ENCODE assay signal across 1 cellular context in the genomic region with DNA sequence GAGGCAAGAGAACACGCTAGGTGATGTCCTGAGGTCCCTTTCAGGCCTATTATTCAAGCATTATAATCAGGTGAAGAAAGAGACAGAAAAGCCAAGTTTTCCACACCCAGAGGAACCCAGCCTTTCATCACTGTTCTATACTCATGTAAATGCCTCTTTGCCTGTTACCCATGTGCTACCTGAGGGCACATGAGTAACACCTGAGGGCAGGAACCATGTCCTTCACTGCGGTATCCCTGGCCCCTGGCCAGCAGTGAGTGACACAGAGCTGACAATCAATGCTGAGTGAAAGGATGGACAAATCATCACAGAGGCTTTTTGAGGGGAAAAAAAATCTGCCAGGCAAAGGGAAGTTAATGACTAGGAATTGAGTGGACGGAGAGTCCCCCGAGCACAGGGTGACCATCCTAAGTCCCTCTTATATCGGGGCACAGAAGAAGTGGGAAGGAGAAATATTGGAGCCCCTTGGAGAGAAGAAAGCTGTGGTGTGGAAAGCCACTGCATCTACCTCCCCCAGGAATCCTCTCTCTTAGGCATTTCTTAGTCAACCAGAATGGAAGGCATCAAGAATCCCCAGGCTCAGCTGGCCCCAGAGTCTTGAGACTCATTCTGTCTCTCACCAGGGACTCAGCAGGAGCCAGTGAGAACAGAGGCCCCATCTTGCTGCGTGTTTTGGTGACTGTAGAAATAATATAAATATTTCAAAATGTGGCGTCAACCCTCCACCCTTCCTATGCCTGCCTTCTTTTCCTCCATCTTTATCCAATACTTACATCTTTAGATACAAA.
TF ChIP-seq lines count a peak whose summit lies in the region.

No MANE protein-coding gene starts in this region.

TF ChIP-seq in IMR-90, 13 proteins besides CTCF, POLR2A, EP300 and RAD21:
- TF ChIP-seq CHD1 (IDR thresholded peaks at IDR 0.05; ENCODE audit: low read depth, low read length) (no peak), MAFK (IDR thresholded peaks at IDR 0.05; ENCODE audit: low read depth, low read length) (no peak), RFX5 (IDR thresholded peaks at IDR 0.05; ENCODE audit: low read depth, low read length) (no peak), FOS (IDR thresholded peaks at IDR 0.05; ENCODE audit: low read depth, low read length) (no peak), MXI1 (IDR thresholded peaks at IDR 0.05; ENCODE audit: borderline replicate concordance, low read depth, low read length) (no peak), NFE2L2 (IDR thresholded peaks at IDR 0.05; ENCODE audit: low read depth, low read length) (no peak), BHLHE40 (IDR thresholded peaks at IDR 0.05; ENCODE audit: low read depth, low read length) (no peak), MAZ (IDR thresholded peaks at IDR 0.05; ENCODE audit: borderline replicate concordance, low read depth, low read length) (no peak), SMC3 (IDR thresholded peaks at IDR 0.05; ENCODE audit: low read depth, low read length) (no peak), ELK1 (IDR thresholded peaks at IDR 0.05; ENCODE audit: borderline replicate concordance, low read depth, low read length) (no peak), RCOR1 (IDR thresholded peaks at IDR 0.05; ENCODE audit: insufficient replicate concordance, low read length) (no peak), CEBPB (IDR thresholded peaks at IDR 0.05; ENCODE audit: low read depth, low read length) (no peak)
- TF ChIP-seq, protein P1, sequence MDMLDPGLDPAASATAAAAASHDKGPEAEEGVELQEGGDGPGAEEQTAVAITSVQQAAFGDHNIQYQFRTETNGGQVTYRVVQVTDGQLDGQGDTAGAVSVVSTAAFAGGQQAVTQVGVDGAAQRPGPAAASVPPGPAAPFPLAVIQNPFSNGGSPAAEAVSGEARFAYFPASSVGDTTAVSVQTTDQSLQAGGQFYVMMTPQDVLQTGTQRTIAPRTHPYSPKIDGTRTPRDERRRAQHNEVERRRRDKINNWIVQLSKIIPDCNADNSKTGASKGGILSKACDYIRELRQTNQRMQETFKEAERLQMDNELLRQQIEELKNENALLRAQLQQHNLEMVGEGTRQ (IDR thresholded peaks at IDR 0.05; ENCODE audit: low read depth, low read length), result no peak
